ENCODE assay signal across 12 cellular contexts in genomic region chr18:74869904-74870863, GRCh38.
DNase-seq lines count a peak whose midpoint lies in the region; ATAC-seq, FAIRE-seq and TF ChIP-seq lines count a peak whose summit lies in the region.
"Had no signal": no experiment of that assay in that cellular context is flagged by ENCODE, and none has a peak within 500 bp of the region (broad histone marks: within the 10 kb centered on the region; RNA-seq: fewer than 3 reads in every experiment).

No MANE protein-coding gene starts in this region.

- TF ChIP-seq CTCF in HepG2 (CRISPR knock-in tag; IDR thresholded peaks at IDR 0.05), result no peak

- H3K4me1 ChIP-seq in mesenchymal stem cell (ENCODE audit: control insufficient read depth, insufficient read depth, low read depth, low read length) (peaks cover 3% of the 10 kb centered on the region), HepG2 (ENCODE audit: insufficient read depth, low read length) (no peaks in the 10 kb centered on the region)

- WGBS in mesenchymal stem cell, result 96% methylated on average over 2 of the region's 5 CpGs
- WGBS in HepG2 (ENCODE audit: low lambda C conversion rate), result 95% methylated on average over 5 of the region's 5 CpGs

- CTCF ChIA-PET in HepG2 (lab: Yijun Ruan, JAX; ENCODE audit: low intra/inter-chr PET ratio, low total read pairs), result no interaction called here

- no peak for TF ChIP-seq RAD21 in HepG2 (CRISPR knock-in tag; IDR thresholded peaks at IDR 0.05)

- H3K4me2 ChIP-seq in mesenchymal stem cell (ENCODE audit: low read length, poor library complexity, severe bottlenecking) (no peak overlapping the region), HepG2 (ENCODE audit: low read depth, low read length) (no peak overlapping the region)

- H3K36me3 ChIP-seq in mesenchymal stem cell (ENCODE audit: control insufficient read depth in 1 of 2, insufficient read depth in 2 of 2, low read depth in 1 of 2, low read length in 2 of 2) (no peaks in the 10 kb centered on the region), HepG2 (replicated peaks in 1 of 2; ENCODE audit: control insufficient read depth in 1 of 2, insufficient read depth in 2 of 2, low read length in 2 of 2) (no peaks in the 10 kb centered on the region)

- BruUV-seq in HepG2 (replicated peaks; lab: Mats Ljungman, UMichigan), result no TSS peak

- POLR2A ChIA-PET in HepG2 (lab: Yijun Ruan, JAX), result no interaction called here

- H3K9me3 ChIP-seq in mesenchymal stem cell (ENCODE audit: control insufficient read depth, low read length) (no peaks in the 10 kb centered on the region), HepG2 (ENCODE audit: low read length) (no peaks in the 10 kb centered on the region)

- H4K8ac ChIP-seq in mesenchymal stem cell (ENCODE audit: low read length), result no peak overlapping the region

- no peak overlapping the region for H2BK120ac ChIP-seq in mesenchymal stem cell (ENCODE audit: low read depth, low read length)

- no peak overlapping the region for H2BK15ac ChIP-seq in mesenchymal stem cell (ENCODE audit: low read depth, poor library complexity, severe bottlenecking)

- no peak overlapping the region for H3K14ac ChIP-seq in mesenchymal stem cell (ENCODE audit: low read length in 2 of 2)

- H3K27me3 ChIP-seq in mesenchymal stem cell (ENCODE audit: control insufficient read depth in 1 of 2, insufficient read depth in 1 of 2, low read length in 2 of 2), result no peaks in the 10 kb centered on the region
- H3K27me3 ChIP-seq in HepG2 (ENCODE audit: control insufficient read depth in 1 of 2, insufficient read depth in 2 of 2, low read length in 2 of 2), result no peaks in the 10 kb centered on the region

- no peak overlapping the region for H3K23ac ChIP-seq in mesenchymal stem cell (ENCODE audit: low read length in 2 of 2)

- no peak overlapping the region for H3K18ac ChIP-seq in mesenchymal stem cell (ENCODE audit: low read depth in 1 of 2, low read length in 2 of 2)

- no peak overlapping the region for H3K4me3 ChIP-seq in mesenchymal stem cell (ENCODE audit: insufficient read depth in 1 of 2, low read depth in 1 of 2, low read length in 2 of 2)
- H3K4me3 ChIP-seq in HepG2 (replicated peaks in 1 of 3; ENCODE audit: insufficient read depth in 1 of 3, low read depth in 2 of 3, low read length in 3 of 3), result no peak overlapping the region
- H3K4me3 ChIP-seq: skin epidermis had no signal

- peaks cover 5% of the 10 kb centered on the region for H3K79me1 ChIP-seq in mesenchymal stem cell (replicated peaks; ENCODE audit: low read length, poor library complexity, severe bottlenecking)

- no peak overlapping the region for H4K91ac ChIP-seq in mesenchymal stem cell (ENCODE audit: low read length)

- TF ChIP-seq POLR2A in HepG2 (IDR thresholded peaks at IDR 0.05; ENCODE audit: insufficient read depth in 1 of 2, low read depth in 2 of 2, low read length in 2 of 2), result no peak

- H2AFZ ChIP-seq in mesenchymal stem cell (ENCODE audit: low read depth, low read length) (no peak overlapping the region), HepG2 (ENCODE audit: low read length) (no peak overlapping the region)

- no peaks in the 10 kb centered on the region for H3K79me2 ChIP-seq in HepG2 (ENCODE audit: insufficient read depth, low read length)

- FAIRE-seq in HepG2 (lab: Jason Lieb, UNC), result no peak
- FAIRE-seq: islet of Langerhans had no signal

- H3K27ac ChIP-seq in mesenchymal stem cell (ENCODE audit: low read length, poor library complexity, severe bottlenecking) (peak overlapping the region; percentile 40), caudate nucleus (ENCODE audit: low read depth, low read length) (no peak overlapping the region), HepG2 (ENCODE audit: extremely low read length, insufficient read depth, low read length) (no peak overlapping the region)
- H3K27ac ChIP-seq: skin epidermis had no signal

- no peak overlapping the region for H3K9ac ChIP-seq in mesenchymal stem cell (ENCODE audit: low read length)
- no peak overlapping the region for H3K9ac ChIP-seq in HepG2 (ENCODE audit: insufficient read depth, low read depth, low read length)

- H4K20me1 ChIP-seq in HepG2 (ENCODE audit: insufficient read depth, low read length), result no peaks in the 10 kb centered on the region

- no peak for TF ChIP-seq EP300 in HepG2 (IDR thresholded peaks at IDR 0.05; ENCODE audit: low read depth in 2 of 2, low read length in 2 of 2)
- no peak for TF ChIP-seq EP300 in HepG2 (CRISPR knock-in tag; IDR thresholded peaks at IDR 0.05; ENCODE audit: borderline replicate concordance)

- DNase-seq in mesenchymal stem cell, result no peak
- DNase-seq in caudate nucleus (lab: John Stamatoyannopoulos, UW), result no peak
- no peak for DNase-seq in C1 segment of cervical spinal cord (lab: John Stamatoyannopoulos, UW)
- no peak for DNase-seq in HepG2 (ENCODE audit: low spot score)
- no peak for DNase-seq in nucleus accumbens (lab: John Stamatoyannopoulos, UW)
- DNase-seq: activated T-cell treated with anti-CD3 and anti-CD28 coated beads, Interleukin-2, amount 50 U/mL, for 4 hours; effector CD4-positive, alpha-beta T cell had no signal

- intact Hi-C loops in HepG2 (cut with micrococcal nuclease; ENCODE audit: unreplicated experiment), result no loop called here

- no peak overlapping the region for H3K4ac ChIP-seq in mesenchymal stem cell (ENCODE audit: low read depth in 1 of 2, low read length in 2 of 2)

- H2BK12ac ChIP-seq in mesenchymal stem cell (ENCODE audit: low read length in 2 of 2), result no peak overlapping the region

- in situ Hi-C loops in HepG2 (cut with HindIII; ENCODE audit: extremely low pct_ligation_motif_present, low pct_unique_long_range_greater_than_20kb), result no loop called here

- H2BK5ac ChIP-seq in mesenchymal stem cell (ENCODE audit: low read depth, low read length, poor library complexity, severe bottlenecking), result no peak overlapping the region

- no peak overlapping the region for H2AK5ac ChIP-seq in mesenchymal stem cell (ENCODE audit: low read length, severe bottlenecking)

- ATAC-seq in GM18858 (IDR thresholded peaks at IDR 0.05; ENCODE audit: unreplicated experiment) (peak; percentile 91), GM21737 (IDR thresholded peaks at IDR 0.05; ENCODE audit: unreplicated experiment) (peak; percentile 90), HG03442 (IDR thresholded peaks at IDR 0.05; ENCODE audit: unreplicated experiment) (peak; percentile 87), HepG2 (no peak)
- ATAC-seq: activated T-cell treated with anti-CD3 and anti-CD28 coated beads, Interleukin-2, amount 50 U/mL, for 4 hours had no signal

TF ChIP-seq in HepG2, 621 proteins besides CTCF, POLR2A, EP300 and RAD21 (continues in another document):
- TF ChIP-seq ATF1 (CRISPR knock-in tag; IDR thresholded peaks at IDR 0.05) (no peak), ARNT (IDR thresholded peaks at IDR 0.05) (no peak), MTF1 (CRISPR knock-in tag; IDR thresholded peaks at IDR 0.05) (no peak), NR2F1 (CRISPR knock-in tag; IDR thresholded peaks at IDR 0.05) (no peak), ZBTB14 (CRISPR knock-in tag; IDR thresholded peaks at IDR 0.05) (no peak), ZNF3 (CRISPR knock-in tag; IDR thresholded peaks at IDR 0.05) (no peak), EEA1 (CRISPR knock-in tag; IDR thresholded peaks at IDR 0.05; ENCODE audit: borderline replicate concordance) (no peak), SNAI1 (CRISPR knock-in tag; IDR thresholded peaks at IDR 0.05; ENCODE audit: borderline replicate concordance) (no peak)
